ENCODE assay signal across 1 cellular context in the genomic region with DNA sequence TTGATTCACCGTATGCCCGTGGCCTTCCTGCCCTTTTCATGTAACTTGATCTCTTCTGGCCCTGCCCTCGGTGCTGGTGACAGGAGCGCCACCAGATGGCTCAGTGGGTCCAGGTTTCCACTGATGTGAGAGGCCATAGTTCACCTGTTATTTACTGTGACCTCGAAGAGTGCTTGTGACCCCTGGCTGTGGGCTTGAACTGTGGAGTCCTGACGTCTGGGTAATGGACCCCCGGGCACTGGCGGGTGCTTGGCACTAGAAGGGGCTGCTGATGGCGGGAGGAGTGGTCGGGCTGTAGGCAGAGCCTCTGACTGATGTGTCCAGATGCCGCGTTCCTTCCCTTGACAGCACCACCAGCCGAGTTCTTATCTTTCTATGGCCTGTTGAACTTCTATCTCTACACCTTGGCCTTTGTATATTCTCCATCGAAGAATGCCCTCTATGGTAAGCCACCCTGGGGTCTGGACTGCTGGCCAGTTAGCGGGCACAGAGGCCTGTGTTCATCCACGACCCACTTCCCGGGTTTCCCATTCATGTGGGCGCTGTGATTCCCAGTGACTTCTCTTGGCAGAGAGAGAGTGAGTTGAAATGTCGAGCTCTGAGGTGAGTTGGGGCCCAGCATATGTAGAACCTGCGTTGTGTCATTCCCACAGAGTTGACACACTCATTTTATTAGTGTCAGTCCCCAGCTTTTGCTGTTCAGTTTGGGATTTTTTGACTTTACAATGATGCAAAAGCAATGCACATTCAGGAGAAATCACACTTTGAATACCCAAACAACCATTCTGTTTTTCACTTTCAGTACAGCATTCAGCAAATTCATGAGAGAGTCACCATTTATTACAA.
TF ChIP-seq lines count a peak whose summit lies in the region.

No MANE protein-coding gene starts in this region.

TF ChIP-seq in HepG2, 621 proteins besides CTCF, POLR2A, EP300 and RAD21 (continued from another document and continues in another):
- TF ChIP-seq, protein P1, sequence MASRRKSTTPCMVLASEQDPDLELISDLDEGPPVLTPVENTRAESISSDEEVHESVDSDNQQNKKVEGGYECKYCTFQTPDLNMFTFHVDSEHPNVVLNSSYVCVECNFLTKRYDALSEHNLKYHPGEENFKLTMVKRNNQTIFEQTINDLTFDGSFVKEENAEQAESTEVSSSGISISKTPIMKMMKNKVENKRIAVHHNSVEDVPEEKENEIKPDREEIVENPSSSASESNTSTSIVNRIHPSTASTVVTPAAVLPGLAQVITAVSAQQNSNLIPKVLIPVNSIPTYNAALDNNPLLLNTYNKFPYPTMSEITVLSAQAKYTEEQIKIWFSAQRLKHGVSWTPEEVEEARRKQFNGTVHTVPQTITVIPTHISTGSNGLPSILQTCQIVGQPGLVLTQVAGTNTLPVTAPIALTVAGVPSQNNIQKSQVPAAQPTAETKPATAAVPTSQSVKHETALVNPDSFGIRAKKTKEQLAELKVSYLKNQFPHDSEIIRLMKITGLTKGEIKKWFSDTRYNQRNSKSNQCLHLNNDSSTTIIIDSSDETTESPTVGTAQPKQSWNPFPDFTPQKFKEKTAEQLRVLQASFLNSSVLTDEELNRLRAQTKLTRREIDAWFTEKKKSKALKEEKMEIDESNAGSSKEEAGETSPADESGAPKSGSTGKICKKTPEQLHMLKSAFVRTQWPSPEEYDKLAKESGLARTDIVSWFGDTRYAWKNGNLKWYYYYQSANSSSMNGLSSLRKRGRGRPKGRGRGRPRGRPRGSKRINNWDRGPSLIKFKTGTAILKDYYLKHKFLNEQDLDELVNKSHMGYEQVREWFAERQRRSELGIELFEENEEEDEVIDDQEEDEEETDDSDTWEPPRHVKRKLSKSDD (CRISPR knock-in tag; IDR thresholded peaks at IDR 0.05; ENCODE audit: low read depth): 0 out of 2 replicates have a peak, but pooled peaks have one; percentile 14
- 0 out of 2 replicates have a peak, but pooled peaks have one; percentile 43 for TF ChIP-seq MYNN (CRISPR knock-in tag; IDR thresholded peaks at IDR 0.05; ENCODE audit: low read depth)
- TF ChIP-seq, protein P2, sequence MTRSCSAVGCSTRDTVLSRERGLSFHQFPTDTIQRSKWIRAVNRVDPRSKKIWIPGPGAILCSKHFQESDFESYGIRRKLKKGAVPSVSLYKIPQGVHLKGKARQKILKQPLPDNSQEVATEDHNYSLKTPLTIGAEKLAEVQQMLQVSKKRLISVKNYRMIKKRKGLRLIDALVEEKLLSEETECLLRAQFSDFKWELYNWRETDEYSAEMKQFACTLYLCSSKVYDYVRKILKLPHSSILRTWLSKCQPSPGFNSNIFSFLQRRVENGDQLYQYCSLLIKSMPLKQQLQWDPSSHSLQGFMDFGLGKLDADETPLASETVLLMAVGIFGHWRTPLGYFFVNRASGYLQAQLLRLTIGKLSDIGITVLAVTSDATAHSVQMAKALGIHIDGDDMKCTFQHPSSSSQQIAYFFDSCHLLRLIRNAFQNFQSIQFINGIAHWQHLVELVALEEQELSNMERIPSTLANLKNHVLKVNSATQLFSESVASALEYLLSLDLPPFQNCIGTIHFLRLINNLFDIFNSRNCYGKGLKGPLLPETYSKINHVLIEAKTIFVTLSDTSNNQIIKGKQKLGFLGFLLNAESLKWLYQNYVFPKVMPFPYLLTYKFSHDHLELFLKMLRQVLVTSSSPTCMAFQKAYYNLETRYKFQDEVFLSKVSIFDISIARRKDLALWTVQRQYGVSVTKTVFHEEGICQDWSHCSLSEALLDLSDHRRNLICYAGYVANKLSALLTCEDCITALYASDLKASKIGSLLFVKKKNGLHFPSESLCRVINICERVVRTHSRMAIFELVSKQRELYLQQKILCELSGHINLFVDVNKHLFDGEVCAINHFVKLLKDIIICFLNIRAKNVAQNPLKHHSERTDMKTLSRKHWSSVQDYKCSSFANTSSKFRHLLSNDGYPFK (CRISPR knock-in tag; IDR thresholded peaks at IDR 0.05; ENCODE audit: borderline replicate concordance): no peak
- TF ChIP-seq NR2C2 (CRISPR knock-in tag; IDR thresholded peaks at IDR 0.05; ENCODE audit: borderline replicate concordance): peak; percentile 90
- TF ChIP-seq, protein P3, sequence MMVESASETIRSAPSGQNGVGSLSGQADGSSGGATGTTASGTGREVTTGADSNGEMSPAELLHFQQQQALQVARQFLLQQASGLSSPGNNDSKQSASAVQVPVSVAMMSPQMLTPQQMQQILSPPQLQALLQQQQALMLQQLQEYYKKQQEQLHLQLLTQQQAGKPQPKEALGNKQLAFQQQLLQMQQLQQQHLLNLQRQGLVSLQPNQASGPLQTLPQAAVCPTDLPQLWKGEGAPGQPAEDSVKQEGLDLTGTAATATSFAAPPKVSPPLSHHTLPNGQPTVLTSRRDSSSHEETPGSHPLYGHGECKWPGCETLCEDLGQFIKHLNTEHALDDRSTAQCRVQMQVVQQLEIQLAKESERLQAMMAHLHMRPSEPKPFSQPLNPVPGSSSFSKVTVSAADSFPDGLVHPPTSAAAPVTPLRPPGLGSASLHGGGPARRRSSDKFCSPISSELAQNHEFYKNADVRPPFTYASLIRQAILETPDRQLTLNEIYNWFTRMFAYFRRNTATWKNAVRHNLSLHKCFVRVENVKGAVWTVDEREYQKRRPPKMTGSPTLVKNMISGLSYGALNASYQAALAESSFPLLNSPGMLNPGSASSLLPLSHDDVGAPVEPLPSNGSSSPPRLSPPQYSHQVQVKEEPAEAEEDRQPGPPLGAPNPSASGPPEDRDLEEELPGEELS (CRISPR knock-in tag; IDR thresholded peaks at IDR 0.05): peak; percentile 29; the same call in 1 of the 2 replicates
- TF ChIP-seq AKAP8 (CRISPR knock-in tag; IDR thresholded peaks at IDR 0.05): 0 out of 2 replicates have a peak, but pooled peaks have one; percentile 57
- TF ChIP-seq ZNF788 (CRISPR knock-in tag; IDR thresholded peaks at IDR 0.05; ENCODE audit: borderline replicate concordance): peak; percentile 37; the same call in 1 of the 2 replicates
- TF ChIP-seq ZMAT3 (CRISPR knock-in tag; conservative IDR thresholded peaks at IDR 0.05): no peak
- TF ChIP-seq ZNF138 (CRISPR knock-in tag; IDR thresholded peaks at IDR 0.05; ENCODE audit: low read depth): no peak
- TF ChIP-seq KDM5A (IDR thresholded peaks at IDR 0.05; ENCODE audit: borderline replicate concordance, low read length): no peak
- TF ChIP-seq SMC3 (IDR thresholded peaks at IDR 0.05; ENCODE audit: low read length): peak; percentile 57; the same call in 1 of the 2 replicates
- no peak for TF ChIP-seq ZNF777 (CRISPR knock-in tag; IDR thresholded peaks at IDR 0.05)
- no peak for TF ChIP-seq KLF6 (CRISPR knock-in tag; IDR thresholded peaks at IDR 0.05)
- no peak for TF ChIP-seq U2AF1 (optimal IDR thresholded peaks at IDR 0.05; ENCODE audit: low read depth, low read length)
- no peak for TF ChIP-seq TMF1 (CRISPR knock-in tag; IDR thresholded peaks at IDR 0.05; ENCODE audit: low read depth)
- no peak for TF ChIP-seq ZFP62 (CRISPR knock-in tag; IDR thresholded peaks at IDR 0.05)
- TF ChIP-seq SIX1 (CRISPR knock-in tag; IDR thresholded peaks at IDR 0.05; ENCODE audit: borderline replicate concordance): peak; percentile 99
- TF ChIP-seq THYN1 (CRISPR knock-in tag; IDR thresholded peaks at IDR 0.05; ENCODE audit: borderline replicate concordance, low read depth): no peak
- TF ChIP-seq CAMTA2 (CRISPR knock-in tag; IDR thresholded peaks at IDR 0.05; ENCODE audit: borderline replicate concordance): peak; percentile 35; the same call in 1 of the 2 replicates
- TF ChIP-seq ERF (CRISPR knock-in tag; IDR thresholded peaks at IDR 0.05): peak; percentile 43; the same call in 1 of the 2 replicates
- TF ChIP-seq SOX5 (CRISPR knock-in tag; IDR thresholded peaks at IDR 0.05; ENCODE audit: borderline replicate concordance): 0 out of 2 replicates have a peak, but pooled peaks have one; percentile 36
- TF ChIP-seq, protein P4, sequence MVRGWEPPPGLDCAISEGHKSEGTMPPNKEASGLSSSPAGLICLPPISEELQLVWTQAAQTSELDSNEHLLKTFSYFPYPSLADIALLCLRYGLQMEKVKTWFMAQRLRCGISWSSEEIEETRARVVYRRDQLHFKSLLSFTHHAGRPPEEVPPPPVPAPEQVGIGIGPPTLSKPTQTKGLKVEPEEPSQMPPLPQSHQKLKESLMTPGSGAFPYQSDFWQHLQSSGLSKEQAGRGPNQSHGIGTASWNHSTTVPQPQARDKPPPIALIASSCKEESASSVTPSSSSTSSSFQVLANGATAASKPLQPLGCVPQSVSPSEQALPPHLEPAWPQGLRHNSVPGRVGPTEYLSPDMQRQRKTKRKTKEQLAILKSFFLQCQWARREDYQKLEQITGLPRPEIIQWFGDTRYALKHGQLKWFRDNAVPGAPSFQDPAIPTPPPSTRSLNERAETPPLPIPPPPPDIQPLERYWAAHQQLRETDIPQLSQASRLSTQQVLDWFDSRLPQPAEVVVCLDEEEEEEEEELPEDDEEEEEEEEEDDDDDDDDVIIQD (CRISPR knock-in tag; IDR thresholded peaks at IDR 0.05; ENCODE audit: low read depth): peak; percentile 68
- TF ChIP-seq, protein P5, sequence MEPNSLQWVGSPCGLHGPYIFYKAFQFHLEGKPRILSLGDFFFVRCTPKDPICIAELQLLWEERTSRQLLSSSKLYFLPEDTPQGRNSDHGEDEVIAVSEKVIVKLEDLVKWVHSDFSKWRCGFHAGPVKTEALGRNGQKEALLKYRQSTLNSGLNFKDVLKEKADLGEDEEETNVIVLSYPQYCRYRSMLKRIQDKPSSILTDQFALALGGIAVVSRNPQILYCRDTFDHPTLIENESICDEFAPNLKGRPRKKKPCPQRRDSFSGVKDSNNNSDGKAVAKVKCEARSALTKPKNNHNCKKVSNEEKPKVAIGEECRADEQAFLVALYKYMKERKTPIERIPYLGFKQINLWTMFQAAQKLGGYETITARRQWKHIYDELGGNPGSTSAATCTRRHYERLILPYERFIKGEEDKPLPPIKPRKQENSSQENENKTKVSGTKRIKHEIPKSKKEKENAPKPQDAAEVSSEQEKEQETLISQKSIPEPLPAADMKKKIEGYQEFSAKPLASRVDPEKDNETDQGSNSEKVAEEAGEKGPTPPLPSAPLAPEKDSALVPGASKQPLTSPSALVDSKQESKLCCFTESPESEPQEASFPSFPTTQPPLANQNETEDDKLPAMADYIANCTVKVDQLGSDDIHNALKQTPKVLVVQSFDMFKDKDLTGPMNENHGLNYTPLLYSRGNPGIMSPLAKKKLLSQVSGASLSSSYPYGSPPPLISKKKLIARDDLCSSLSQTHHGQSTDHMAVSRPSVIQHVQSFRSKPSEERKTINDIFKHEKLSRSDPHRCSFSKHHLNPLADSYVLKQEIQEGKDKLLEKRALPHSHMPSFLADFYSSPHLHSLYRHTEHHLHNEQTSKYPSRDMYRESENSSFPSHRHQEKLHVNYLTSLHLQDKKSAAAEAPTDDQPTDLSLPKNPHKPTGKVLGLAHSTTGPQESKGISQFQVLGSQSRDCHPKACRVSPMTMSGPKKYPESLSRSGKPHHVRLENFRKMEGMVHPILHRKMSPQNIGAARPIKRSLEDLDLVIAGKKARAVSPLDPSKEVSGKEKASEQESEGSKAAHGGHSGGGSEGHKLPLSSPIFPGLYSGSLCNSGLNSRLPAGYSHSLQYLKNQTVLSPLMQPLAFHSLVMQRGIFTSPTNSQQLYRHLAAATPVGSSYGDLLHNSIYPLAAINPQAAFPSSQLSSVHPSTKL (CRISPR knock-in tag; IDR thresholded peaks at IDR 0.05): 0 out of 2 replicates have a peak, but pooled peaks have one; percentile 38
- peak; percentile 87 to 91 for TF ChIP-seq NR2F1 (CRISPR knock-in tag; IDR thresholded peaks at IDR 0.05)
- TF ChIP-seq, protein P6, sequence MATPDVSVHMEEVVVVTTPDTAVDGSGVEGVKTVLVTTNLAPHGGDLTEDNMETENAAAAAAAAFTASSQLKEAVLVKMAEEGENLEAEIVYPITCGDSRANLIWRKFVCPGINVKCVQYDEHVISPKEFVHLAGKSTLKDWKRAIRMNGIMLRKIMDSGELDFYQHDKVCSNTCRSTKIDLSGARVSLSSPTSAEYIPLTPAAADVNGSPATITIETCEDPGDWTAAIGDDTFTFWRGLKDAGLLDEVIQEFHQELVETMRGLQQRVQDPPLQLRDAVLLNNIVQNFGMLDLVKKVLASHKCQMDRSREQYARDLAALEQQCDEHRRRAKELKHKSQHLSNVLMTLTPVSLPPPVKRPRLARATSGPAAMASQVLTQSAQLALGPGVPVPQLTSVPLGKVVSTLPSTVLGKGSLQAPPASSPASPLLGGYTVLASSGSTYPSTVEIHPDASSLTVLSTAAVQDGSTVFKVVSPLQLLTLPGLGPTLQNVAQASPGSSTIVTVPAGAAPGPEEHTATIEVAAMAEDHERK (CRISPR knock-in tag; IDR thresholded peaks at IDR 0.05; ENCODE audit: low read depth): no peak
- no peak for TF ChIP-seq ZBTB8A (CRISPR knock-in tag; IDR thresholded peaks at IDR 0.05; ENCODE audit: borderline replicate concordance, low read depth)
- no peak for TF ChIP-seq SPEN (CRISPR knock-in tag; IDR thresholded peaks at IDR 0.05; ENCODE audit: low read depth)
- TF ChIP-seq NCOA1 (CRISPR knock-in tag; IDR thresholded peaks at IDR 0.05): no peak
- TF ChIP-seq, protein P7, sequence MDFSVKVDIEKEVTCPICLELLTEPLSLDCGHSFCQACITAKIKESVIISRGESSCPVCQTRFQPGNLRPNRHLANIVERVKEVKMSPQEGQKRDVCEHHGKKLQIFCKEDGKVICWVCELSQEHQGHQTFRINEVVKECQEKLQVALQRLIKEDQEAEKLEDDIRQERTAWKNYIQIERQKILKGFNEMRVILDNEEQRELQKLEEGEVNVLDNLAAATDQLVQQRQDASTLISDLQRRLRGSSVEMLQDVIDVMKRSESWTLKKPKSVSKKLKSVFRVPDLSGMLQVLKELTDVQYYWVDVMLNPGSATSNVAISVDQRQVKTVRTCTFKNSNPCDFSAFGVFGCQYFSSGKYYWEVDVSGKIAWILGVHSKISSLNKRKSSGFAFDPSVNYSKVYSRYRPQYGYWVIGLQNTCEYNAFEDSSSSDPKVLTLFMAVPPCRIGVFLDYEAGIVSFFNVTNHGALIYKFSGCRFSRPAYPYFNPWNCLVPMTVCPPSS (IDR thresholded peaks at IDR 0.05): no peak
- no peak for TF ChIP-seq SCMH1 (CRISPR knock-in tag; IDR thresholded peaks at IDR 0.05; ENCODE audit: borderline replicate concordance)
- TF ChIP-seq HNRNPUL1 (IDR thresholded peaks at IDR 0.05; ENCODE audit: low read depth, low read length): no peak
- TF ChIP-seq ZFP37 (CRISPR knock-in tag; IDR thresholded peaks at IDR 0.05; ENCODE audit: borderline replicate concordance): no peak
- TF ChIP-seq, protein P8, sequence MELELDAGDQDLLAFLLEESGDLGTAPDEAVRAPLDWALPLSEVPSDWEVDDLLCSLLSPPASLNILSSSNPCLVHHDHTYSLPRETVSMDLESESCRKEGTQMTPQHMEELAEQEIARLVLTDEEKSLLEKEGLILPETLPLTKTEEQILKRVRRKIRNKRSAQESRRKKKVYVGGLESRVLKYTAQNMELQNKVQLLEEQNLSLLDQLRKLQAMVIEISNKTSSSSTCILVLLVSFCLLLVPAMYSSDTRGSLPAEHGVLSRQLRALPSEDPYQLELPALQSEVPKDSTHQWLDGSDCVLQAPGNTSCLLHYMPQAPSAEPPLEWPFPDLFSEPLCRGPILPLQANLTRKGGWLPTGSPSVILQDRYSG (CRISPR knock-in tag; IDR thresholded peaks at IDR 0.05): no peak
- TF ChIP-seq SP5 (CRISPR knock-in tag; IDR thresholded peaks at IDR 0.05; ENCODE audit: borderline replicate concordance, low read depth): no peak
- no peak for TF ChIP-seq ZNF10 (CRISPR knock-in tag; IDR thresholded peaks at IDR 0.05; ENCODE audit: borderline replicate concordance, low read depth)
- TF ChIP-seq, protein P9, sequence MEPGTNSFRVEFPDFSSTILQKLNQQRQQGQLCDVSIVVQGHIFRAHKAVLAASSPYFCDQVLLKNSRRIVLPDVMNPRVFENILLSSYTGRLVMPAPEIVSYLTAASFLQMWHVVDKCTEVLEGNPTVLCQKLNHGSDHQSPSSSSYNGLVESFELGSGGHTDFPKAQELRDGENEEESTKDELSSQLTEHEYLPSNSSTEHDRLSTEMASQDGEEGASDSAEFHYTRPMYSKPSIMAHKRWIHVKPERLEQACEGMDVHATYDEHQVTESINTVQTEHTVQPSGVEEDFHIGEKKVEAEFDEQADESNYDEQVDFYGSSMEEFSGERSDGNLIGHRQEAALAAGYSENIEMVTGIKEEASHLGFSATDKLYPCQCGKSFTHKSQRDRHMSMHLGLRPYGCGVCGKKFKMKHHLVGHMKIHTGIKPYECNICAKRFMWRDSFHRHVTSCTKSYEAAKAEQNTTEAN (CRISPR knock-in tag; conservative IDR thresholded peaks at IDR 0.05): no peak
